ENCODE assay signal across 1 cellular context in genomic region chr10:46312953-46313352, GRCh38.
TF ChIP-seq lines count a peak whose summit lies in the region.

No MANE protein-coding gene starts in this region.

TF ChIP-seq in IMR-90, 13 proteins besides CTCF, POLR2A, EP300 and RAD21 (continued from another document):
- no peak for TF ChIP-seq USF2 (IDR thresholded peaks at IDR 0.05; ENCODE audit: low read depth, low read length)
- no peak for TF ChIP-seq CHD1 (IDR thresholded peaks at IDR 0.05; ENCODE audit: low read depth, low read length)
- no peak for TF ChIP-seq CEBPB (IDR thresholded peaks at IDR 0.05; ENCODE audit: low read depth, low read length)
- TF ChIP-seq RFX5 (IDR thresholded peaks at IDR 0.05; ENCODE audit: low read depth, low read length) = no peak
- no peak for TF ChIP-seq BHLHE40 (IDR thresholded peaks at IDR 0.05; ENCODE audit: low read depth, low read length)
- no peak for TF ChIP-seq NFE2L2 (IDR thresholded peaks at IDR 0.05; ENCODE audit: low read depth, low read length)
- no peak for TF ChIP-seq SMC3 (IDR thresholded peaks at IDR 0.05; ENCODE audit: low read depth, low read length)
- no peak for TF ChIP-seq MAZ (IDR thresholded peaks at IDR 0.05; ENCODE audit: borderline replicate concordance, low read depth, low read length)
- TF ChIP-seq FOS (IDR thresholded peaks at IDR 0.05; ENCODE audit: low read depth, low read length) = no peak
- no peak for TF ChIP-seq RCOR1 (IDR thresholded peaks at IDR 0.05; ENCODE audit: insufficient replicate concordance, low read length)
